Comparison of ENCODE assay signal across 8 cellular contexts in the genomic region with DNA sequence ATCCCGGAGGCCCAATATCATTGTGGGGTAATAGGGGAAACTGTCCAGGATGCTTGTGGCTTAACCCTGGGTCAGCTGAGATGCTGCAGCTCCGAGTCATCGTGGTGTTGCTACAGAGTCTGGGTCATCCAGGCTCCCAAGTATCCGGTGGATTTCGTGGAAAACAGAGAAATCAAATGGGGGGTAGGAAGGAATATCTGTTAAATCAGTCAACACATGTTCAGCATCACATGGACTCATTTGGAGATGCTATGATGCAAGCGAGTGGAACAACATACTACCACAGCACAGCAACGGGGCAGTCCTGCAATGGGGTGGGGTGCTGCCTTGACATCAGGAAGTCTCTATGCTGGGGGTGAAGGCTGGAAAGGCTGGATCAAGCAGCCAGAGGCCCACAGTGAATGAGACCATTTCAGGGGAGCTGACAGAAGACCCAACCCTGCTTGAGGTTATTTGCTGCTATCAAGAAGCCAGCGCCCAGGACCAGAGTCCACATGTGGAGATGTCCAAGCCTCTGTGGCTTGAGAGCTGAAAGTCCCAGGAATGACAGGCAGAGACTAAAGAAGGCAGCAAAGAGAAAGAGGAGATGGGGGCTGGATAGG. TPM values are rescaled to one million over a fixed set of nuclear protein-coding genes. Genes with fewer than 3 reads are reported as not detected.
DNase-seq lines count a peak whose midpoint lies in the region; ATAC-seq, FAIRE-seq and TF ChIP-seq lines count a peak whose summit lies in the region.

No MANE protein-coding gene starts in this region.

- H3K27ac Mint-ChIP-seq in stimulated activated naive CD8-positive, alpha-beta T cell treated with anti-CD3 and anti-CD28 coated beads, Interleukin-15, Interleukin-2, amounts not matched to agents 100 ng/mL and 50 ng/mL, for 24 hours = peak overlapping the region; percentile 95
- peak overlapping the region; percentile 100 for H3K27ac Mint-ChIP-seq in activated T-helper 1 cell treated with anti-CD3 and anti-CD28 coated beads, Interleukin-12 subunit alpha, Interleukin-12 subunit beta, Interleukin-2, Interleukin-4 antibody, amounts not matched to agents 30 ng/mL and 10 ng/mL and 1 ng/mL, durations not matched to agents 14 hours and 24 hours and 36 hours

- peak overlapping the region; percentile 78 for H3K4me3 Mint-ChIP-seq in stimulated activated naive CD8-positive, alpha-beta T cell treated with anti-CD3 and anti-CD28 coated beads, Interleukin-15, Interleukin-2, amounts not matched to agents 100 ng/mL and 50 ng/mL, for 24 hours
- peak overlapping the region; percentile 94 for H3K4me3 Mint-ChIP-seq in activated T-helper 1 cell treated with anti-CD3 and anti-CD28 coated beads, Interleukin-12 subunit alpha, Interleukin-12 subunit beta, Interleukin-2, Interleukin-4 antibody, amounts not matched to agents 30 ng/mL and 10 ng/mL and 1 ng/mL, durations not matched to agents 14 hours and 24 hours and 36 hours

- peaks cover 43% of the 10 kb centered on the region for H3K79me2 ChIP-seq in keratinocyte (ENCODE audit: control insufficient read depth, insufficient read depth, low read length)

- H3K4me3 ChIP-seq in keratinocyte (ENCODE audit: control insufficient read depth in 2 of 3, extremely low read depth in 1 of 3, insufficient read depth in 2 of 3, low read depth in 1 of 3, low read length in 3 of 3) = no peak overlapping the region
- no peak overlapping the region for H3K4me3 ChIP-seq in aorta (ENCODE audit: low read length in 2 of 2)

- H3K4me1 Mint-ChIP-seq in stimulated activated naive CD8-positive, alpha-beta T cell treated with anti-CD3 and anti-CD28 coated beads, Interleukin-15, Interleukin-2, amounts not matched to agents 100 ng/mL and 50 ng/mL, for 24 hours (ENCODE audit: low read depth) = peaks cover 87% of the 10 kb centered on the region
- peaks cover 91% of the 10 kb centered on the region for H3K4me1 Mint-ChIP-seq in activated T-helper 1 cell treated with anti-CD3 and anti-CD28 coated beads, Interleukin-12 subunit alpha, Interleukin-12 subunit beta, Interleukin-2, Interleukin-4 antibody, amounts not matched to agents 30 ng/mL and 10 ng/mL and 1 ng/mL, durations not matched to agents 14 hours and 24 hours and 36 hours (ENCODE audit: low read depth)

- H3K4me1 ChIP-seq in keratinocyte (ENCODE audit: control insufficient read depth, extremely low read depth, insufficient read depth, low read length) (peaks cover 39% of the 10 kb centered on the region), aorta (ENCODE audit: control insufficient read depth in 1 of 2, insufficient read depth in 2 of 2, low read length in 2 of 2) (no peaks in the 10 kb centered on the region)

- no peak overlapping the region for H3K4me2 ChIP-seq in keratinocyte (ENCODE audit: control insufficient read depth, extremely low read depth, insufficient read depth, low read depth, low read length)

- no peak for TF ChIP-seq CTCF in keratinocyte (optimal IDR thresholded peaks at IDR 0.05 in 1 of 3, IDR thresholded peaks at IDR 0.05 in 1 of 3, conservative IDR thresholded peaks at IDR 0.05 in 1 of 3; ENCODE audit: extremely low read depth in 1 of 3, insufficient read depth in 2 of 3, low read length in 3 of 3)

- H3K9me3 ChIP-seq in keratinocyte (ENCODE audit: control insufficient read depth, low read depth, low read length) (no peaks in the 10 kb centered on the region), aorta (ENCODE audit: control insufficient read depth, low read length) (no peaks in the 10 kb centered on the region)

- ATAC-seq in stimulated activated naive CD8-positive, alpha-beta T cell treated with anti-CD3 and anti-CD28 coated beads, Interleukin-15, Interleukin-2, amounts not matched to agents 100 U/mL and 50 U/mL, for 24 hours = no peak
- peak; percentile 79 for ATAC-seq in aorta (ENCODE audit: low FRiP score)

- peak; percentile 78 for FAIRE-seq in keratinocyte (lab: Jason Lieb, UNC)

- H3K27me3 ChIP-seq in keratinocyte (ENCODE audit: control insufficient read depth, extremely low read depth, insufficient read depth, low read length) (no peaks in the 10 kb centered on the region), aorta (ENCODE audit: control insufficient read depth in 1 of 2, insufficient read depth in 2 of 2, low read length in 1 of 2) (no peaks in the 10 kb centered on the region)

- H3K9ac ChIP-seq in keratinocyte (ENCODE audit: control insufficient read depth, extremely low read depth, insufficient read depth, low read length) = no peak overlapping the region

- DNase-seq in stimulated activated naive CD8-positive, alpha-beta T cell treated with anti-CD3 and anti-CD28 coated beads, Interleukin-15, Interleukin-2, amounts not matched to agents 100 U/mL and 50 U/mL, for 24 hours = no peak
- no peak for DNase-seq in activated T-helper 1 cell treated with anti-CD3 and anti-CD28 coated beads, Interleukin-12 subunit alpha, Interleukin-12 subunit beta, Interleukin-2, Interleukin-4 antibody, amounts not matched to agents 30 ng/mL and 10 ng/mL and 1 ng/mL, durations not matched to agents 14 hours and 24 hours and 36 hours (ENCODE audit: low spot score)
- DNase-seq in keratinocyte (ENCODE audit: low read depth, low spot score) (no peak), aorta (peak in 1 of 2 donors; percentile 69), RPMI8226 (no peak), T-helper 9 cell (no peak)
- no peak for DNase-seq in stimulated activated CD4-positive, alpha-beta T cell treated with anti-CD3 and anti-CD28 coated beads, Interleukin-1b, Interleukin-23, amount 100 ng/mL, for 48 hours

- H3K9me1 ChIP-seq in keratinocyte (ENCODE audit: control insufficient read depth, extremely low read depth, insufficient read depth, low read length) = peaks cover 15% of the 10 kb centered on the region

- H3K36me3 Mint-ChIP-seq in stimulated activated naive CD8-positive, alpha-beta T cell treated with anti-CD3 and anti-CD28 coated beads, Interleukin-15, Interleukin-2, amounts not matched to agents 100 ng/mL and 50 ng/mL, for 24 hours (ENCODE audit: low read depth) = peaks cover 67% of the 10 kb centered on the region
- peaks cover 75% of the 10 kb centered on the region for H3K36me3 Mint-ChIP-seq in activated T-helper 1 cell treated with anti-CD3 and anti-CD28 coated beads, Interleukin-12 subunit alpha, Interleukin-12 subunit beta, Interleukin-2, Interleukin-4 antibody, amounts not matched to agents 30 ng/mL and 10 ng/mL and 1 ng/mL, durations not matched to agents 14 hours and 24 hours and 36 hours (ENCODE audit: low read depth)

- H3K27ac ChIP-seq in keratinocyte (ENCODE audit: control insufficient read depth, insufficient read depth, low read length) = peak overlapping the region; percentile 10
- no peak overlapping the region for H3K27ac ChIP-seq in aorta (ENCODE audit: low read depth in 1 of 2, low read length in 2 of 2)

- H3K9me3 Mint-ChIP-seq in stimulated activated naive CD8-positive, alpha-beta T cell treated with anti-CD3 and anti-CD28 coated beads, Interleukin-15, Interleukin-2, amounts not matched to agents 100 ng/mL and 50 ng/mL, for 24 hours = no peaks in the 10 kb centered on the region
- no peaks in the 10 kb centered on the region for H3K9me3 Mint-ChIP-seq in activated T-helper 1 cell treated with anti-CD3 and anti-CD28 coated beads, Interleukin-12 subunit alpha, Interleukin-12 subunit beta, Interleukin-2, Interleukin-4 antibody, amounts not matched to agents 30 ng/mL and 10 ng/mL and 1 ng/mL, durations not matched to agents 14 hours and 24 hours and 36 hours

- H2AFZ ChIP-seq in keratinocyte (ENCODE audit: control insufficient read depth, low read length) = no peak overlapping the region

- dilution Hi-C loops in keratinocyte (cut with MboI; ENCODE audit: extremely low pct_ligation_motif_present, low sequenced_read_pairs) = no loop called here

- peaks cover 15% of the 10 kb centered on the region for H4K20me1 ChIP-seq in keratinocyte (ENCODE audit: control insufficient read depth, extremely low read depth, insufficient read depth, low read length)

- H3K36me3 ChIP-seq in keratinocyte (ENCODE audit: control insufficient read depth in 2 of 2, extremely low read depth in 1 of 2, insufficient read depth in 2 of 2, low read length in 2 of 2) = peaks cover 20 to 44% of the 10 kb centered on the region in 2 experiments
- H3K36me3 ChIP-seq in aorta (ENCODE audit: control insufficient read depth in 1 of 2, insufficient read depth in 2 of 2, low read length in 1 of 2) = no peaks in the 10 kb centered on the region

- H3K27me3 Mint-ChIP-seq in stimulated activated naive CD8-positive, alpha-beta T cell treated with anti-CD3 and anti-CD28 coated beads, Interleukin-15, Interleukin-2, amounts not matched to agents 100 ng/mL and 50 ng/mL, for 24 hours = no peaks in the 10 kb centered on the region
- no peaks in the 10 kb centered on the region for H3K27me3 Mint-ChIP-seq in activated T-helper 1 cell treated with anti-CD3 and anti-CD28 coated beads, Interleukin-12 subunit alpha, Interleukin-12 subunit beta, Interleukin-2, Interleukin-4 antibody, amounts not matched to agents 30 ng/mL and 10 ng/mL and 1 ng/mL, durations not matched to agents 14 hours and 24 hours and 36 hours (ENCODE audit: insufficient read depth)

- 83% methylated on average over 8 of the region's 8 CpGs for WGBS in aorta, 2 donors

- intact Hi-C loops in activated T-helper 1 cell treated with anti-CD3 and anti-CD28 coated beads, Interleukin-12 subunit alpha, Interleukin-12 subunit beta, Interleukin-2, Interleukin-4 antibody, amounts not matched to agents 30 ng/mL and 10 ng/mL and 1 ng/mL, durations not matched to agents 14 hours and 24 hours and 36 hours (cut with micrococcal nuclease) = loop anchor here (1.0 to 10.0 kb wide), 7 partner anchors 8 to 1667 kb away; no protein-coding TSS in a partner anchor
- intact Hi-C loops in aorta (cut with DNase I) = no loop called here

RNA-seq across cellular contexts. Expression of gene VDR, which starts 22.9 kb away (rescaled TPM):
- 305 and 318 TPM in 2 replicates for total RNA-seq in activated T-helper 1 cell treated with anti-CD3 and anti-CD28 coated beads, Interleukin-12 subunit alpha, Interleukin-12 subunit beta, Interleukin-2, Interleukin-4 antibody, amounts not matched to agents 30 ng/mL and 10 ng/mL and 1 ng/mL, durations not matched to agents 14 hours and 24 hours and 36 hours
- polyA plus RNA-seq in keratinocyte (29.0 to 94.7 TPM (median 43.3 TPM) in 3 replicates), aorta (1 to 10 TPM; 2.2 to 7.0 TPM)
- 10.2 TPM for polyA plus RNA-seq in keratinocyte (2011; ENCODE audit: low read depth)
- polyA plus RNA-seq in keratinocyte (2011; cell fraction: cytosol; rRNA removed) = 46.2 and 48.7 TPM in 2 replicates
- polyA plus RNA-seq in keratinocyte (2011; cell fraction: nucleus; rRNA removed) = 69.6 and 86.5 TPM in 2 replicates
- 19.7 and 55.7 TPM in 2 replicates for polyA plus RNA-seq in keratinocyte (2012; ENCODE audit: low replicate concordance)
- 39.0 to 158 TPM (median 72.7 TPM) in 3 replicates for polyA minus RNA-seq in keratinocyte
- 38.6 TPM for polyA minus RNA-seq in keratinocyte (2011; cell fraction: cytosol; rRNA and poly(A)+ RNA removed)
- polyA minus RNA-seq in keratinocyte (2011; cell fraction: nucleus; rRNA and poly(A)+ RNA removed) = 39.1 and 52.8 TPM in 2 replicates
- 1 to 10 TPM; 7.9 to 9.3 TPM for total RNA-seq in aorta

Comparison
In these comparisons a context has a peak if more than half of its experiments do, and no peak if none do; other contexts are left out.
1. RNA of gene VDR, which starts 22.9 kb away (total RNA-seq): 305 to 318 TPM in activated T-helper 1 cell treated with anti-CD3 and anti-CD28 coated beads, Interleukin-12 subunit alpha, Interleukin-12 subunit beta, Interleukin-2, Interleukin-4 antibody, amounts not matched to agents 30 ng/mL and 10 ng/mL and 1 ng/mL, durations not matched to agents 14 hours and 24 hours and 36 hours; 7.9 to 9.3 TPM in aorta; every median in the first group is over 10 times any median in the second.